ENCODE assay signal across 8 cellular contexts in the genomic region with DNA sequence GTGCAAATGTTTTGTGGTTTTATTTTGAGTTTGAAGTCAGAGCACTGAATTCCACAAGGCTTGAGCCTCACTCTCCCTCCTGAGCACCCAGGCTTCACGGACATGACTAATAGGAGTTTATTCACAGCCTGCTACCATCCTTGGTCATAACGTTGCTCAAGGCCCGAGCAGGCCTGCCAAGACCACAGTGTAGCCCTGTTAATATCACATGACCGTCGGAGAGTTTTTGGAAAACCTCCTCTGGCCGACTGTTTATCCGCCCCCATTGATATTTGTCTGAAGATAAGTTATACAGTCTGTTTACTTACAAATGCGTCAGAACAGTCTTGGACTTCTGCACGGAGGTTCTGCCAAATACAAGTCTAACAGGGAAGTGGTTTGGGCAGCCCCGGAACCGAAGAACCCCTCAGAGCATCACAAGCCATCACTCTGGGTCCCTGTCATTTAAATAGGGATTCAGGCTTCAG.
A peak's percentile ranks its signal among the peaks of the same experiment; 100 is the strongest.
DNase-seq lines count a peak whose midpoint lies in the region; ATAC-seq and TF ChIP-seq lines count a peak whose summit lies in the region.

No MANE protein-coding gene starts in this region.

- no peaks in the 10 kb centered on the region for H3K27me3 ChIP-seq in GM23248 (replicated peaks; ENCODE audit: insufficient read depth)

- in situ Hi-C loops in GM23248 (cut with MboI), result no loop called here

- peaks cover 32% of the 10 kb centered on the region for H3K4me1 Mint-ChIP-seq in MCF 10A (ENCODE audit: insufficient read depth, unreplicated experiment)

- no peaks in the 10 kb centered on the region for H4K20me1 ChIP-seq in GM23248 (ENCODE audit: insufficient read depth)

- no peaks in the 10 kb centered on the region for H3K79me2 ChIP-seq in GM23248 (ENCODE audit: insufficient read depth)

- no peaks in the 10 kb centered on the region for H3K36me3 ChIP-seq in GM23248 (ENCODE audit: low read depth)

- peaks cover 76% of the 10 kb centered on the region for H3K4me1 ChIP-seq in GM23248 (ENCODE audit: insufficient read depth)

- no TSS peak for BruUV-seq in MCF 10A (replicated peaks; lab: Mats Ljungman, UMichigan)

- CTCF ChIA-PET in MCF 10A (lab: Yijun Ruan, JAX), result no interaction called here

- H3K27ac Mint-ChIP-seq in MCF 10A (ENCODE audit: low read depth, unreplicated experiment), result peak overlapping the region; percentile 98

- intact Hi-C loops in MCF 10A (cut with micrococcal nuclease), result loop anchor here (1.0 to 2.0 kb wide), 5 partner anchors 15 to 90 kb away; partner anchors contain the start of genes COL4A1 and COL4A2

- peak overlapping the region; percentile 94 for H3K4me2 ChIP-seq in GM23248 (ENCODE audit: unreplicated experiment)

- ATAC-seq in GM18868 (IDR thresholded peaks at IDR 0.05; ENCODE audit: unreplicated experiment), result no peak

- no peaks in the 10 kb centered on the region for H3K9me3 ChIP-seq in GM23248 (ENCODE audit: low read depth)

- DNase-seq in GM23248 (peak; percentile 100), MCF 10A (ENCODE audit: unreplicated experiment) (peak; percentile 97), kidney glomerular epithelial cell (lab: John Stamatoyannopoulos, UW) (peak; percentile 93), smooth muscle cell of the brain vasculature (ENCODE audit: low read depth, low spot score) (peak; percentile 87), NCI-H2081 (lab: John Stamatoyannopoulos, UW) (no peak), NCI-H1436 (lab: John Stamatoyannopoulos, UW) (no peak)
- no peak for DNase-seq in activated T-cell treated with anti-CD3 and anti-CD28 coated beads, Interleukin-2, amount 50 U/mL, for 48 hours

- no peak for TF ChIP-seq CTCF in MCF 10A (IDR thresholded peaks at IDR 0.05; ENCODE audit: unreplicated experiment)

- POLR2A ChIA-PET in MCF 10A (lab: Yijun Ruan, JAX), result interaction anchor here (1.8 kb wide), 1 partner anchor 15 kb away, joined by 8 read pairs; no protein-coding TSS in a partner anchor

- H3K9me3 Mint-ChIP-seq in MCF 10A (ENCODE audit: unreplicated experiment), result no peaks in the 10 kb centered on the region

- peak overlapping the region; percentile 65 for H3K4me3 ChIP-seq in GM23248

- peak overlapping the region; percentile 72 for H3K4me3 Mint-ChIP-seq in MCF 10A (ENCODE audit: unreplicated experiment)

- H3K9me2 ChIP-seq in GM23248 (ENCODE audit: insufficient read depth), result no peaks in the 10 kb centered on the region

- H2AFZ ChIP-seq in GM23248, result peak overlapping the region; percentile 4; the same call in 1 of the 2 replicates

- peak overlapping the region; percentile 98 for H3K27ac ChIP-seq in GM23248

- H3K36me3 Mint-ChIP-seq in MCF 10A (ENCODE audit: insufficient read depth, unreplicated experiment), result no peaks in the 10 kb centered on the region

- peaks cover 65% of the 10 kb centered on the region for H3F3A ChIP-seq in GM23248 (ENCODE audit: insufficient read depth)

- H3K27me3 Mint-ChIP-seq in MCF 10A (ENCODE audit: insufficient read depth, unreplicated experiment), result no peaks in the 10 kb centered on the region

- H3K9ac ChIP-seq in GM23248, result peak overlapping the region; percentile 88

- 0 to 1% methylated on average over 11 of the region's 11 CpGs for WGBS in GM23248 (ENCODE audit: low coverage in 1 of 2, low lambda C conversion rate in 2 of 2, missing lambda C conversion rate in 2 of 2), 2 experiments

Comparison
In these comparisons a context has a peak if more than half of its experiments do, and no peak if none do; other contexts are left out.
1. DNase-seq: peak in GM23248 (single experiment), MCF 10A (single experiment), kidney glomerular epithelial cell (single experiment) and smooth muscle cell of the brain vasculature (single experiment); none in activated T-cell treated with anti-CD3 and anti-CD28 coated beads, Interleukin-2, amount 50 U/mL, for 48 hours (0 of 2), NCI-H2081 (0 of 2) and NCI-H1436 (single experiment).